8 cellular contexts compared by ENCODE assay signal in the genomic region with DNA sequence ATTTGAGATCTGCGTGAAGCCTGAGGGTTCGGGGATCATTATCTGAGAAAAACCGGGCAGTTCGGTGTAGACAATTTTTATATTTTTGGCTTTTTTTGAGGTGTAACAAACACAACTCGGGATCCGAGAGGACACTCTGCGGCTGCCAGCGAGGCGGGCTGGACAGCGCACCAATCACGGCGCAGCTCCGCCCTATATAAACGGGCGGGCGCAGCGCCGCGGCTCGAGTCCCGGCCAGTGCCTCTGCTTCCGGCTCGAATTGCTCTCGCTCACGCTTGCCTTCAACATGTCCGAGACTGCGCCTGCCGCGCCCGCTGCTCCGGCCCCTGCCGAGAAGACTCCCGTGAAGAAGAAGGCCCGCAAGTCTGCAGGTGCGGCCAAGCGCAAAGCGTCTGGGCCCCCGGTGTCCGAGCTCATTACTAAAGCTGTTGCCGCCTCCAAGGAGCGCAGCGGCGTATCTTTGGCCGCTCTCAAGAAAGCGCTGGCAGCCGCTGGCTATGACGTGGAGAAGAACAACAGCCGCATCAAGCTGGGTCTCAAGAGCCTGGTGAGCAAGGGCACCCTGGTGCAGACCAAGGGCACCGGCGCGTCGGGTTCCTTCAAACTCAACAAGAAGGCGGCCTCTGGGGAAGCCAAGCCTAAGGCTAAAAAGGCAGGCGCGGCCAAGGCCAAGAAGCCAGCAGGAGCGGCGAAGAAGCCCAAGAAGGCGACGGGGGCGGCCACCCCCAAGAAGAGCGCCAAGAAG.
DNase-seq lines count a peak whose midpoint lies in the region; ATAC-seq and TF ChIP-seq lines count a peak whose summit lies in the region.

No MANE protein-coding gene starts in this region.

- CTCF ChIA-PET in activated CD8-positive, alpha-beta T cell treated with anti-CD3 and anti-CD28 coated beads, Interleukin-2, amount 10 ng/mL, durations not matched to agents 7 days and 5 days (lab: Charles Lee), result interaction anchor here (0.5 to 2.2 kb wide), 5 partner anchors 29 to 1212 kb away, joined by 3 to 10 read pairs (median 3); a partner anchor contains a TSS

- peak overlapping the region; percentile 94 for H3K4me3 Mint-ChIP-seq in activated CD8-positive, alpha-beta T cell treated with anti-CD3 and anti-CD28 coated beads, Interleukin-2, amount 10 ng/mL, durations not matched to agents 7 days and 5 days

- TF ChIP-seq CTCF in C4-2B (conservative IDR thresholded peaks at IDR 0.05), result no peak

- H3K27ac Mint-ChIP-seq in activated CD8-positive, alpha-beta T cell treated with anti-CD3 and anti-CD28 coated beads, Interleukin-2, amount 10 ng/mL, durations not matched to agents 7 days and 5 days, result peak overlapping the region; percentile 99

- DNase-seq in NCI-H82 (lab: John Stamatoyannopoulos, UW) (peak; percentile 93), medulla oblongata (ENCODE audit: extremely low spot score) (peak; percentile 95)
- DNase-seq in activated CD8-positive, alpha-beta T cell treated with anti-CD3 and anti-CD28 coated beads, Interleukin-2, amount 10 ng/mL, durations not matched to agents 7 days and 5 days, result peak; percentile 91
- DNase-seq in effector CD4-positive, alpha-beta T cell, result peak; percentile 77
- peak; percentile 72 to 81 (median 73) for DNase-seq in stimulated activated CD4-positive, alpha-beta T cell treated with anti-CD3 and anti-CD28 coated beads, TNF-alpha, amount 100 ng/mL, for 24 hours (ENCODE audit: low read depth in 3 of 3)

- peak overlapping the region; percentile 96 for H3K27ac ChIP-seq in C4-2B

- ATAC-seq in GM19372 (IDR thresholded peaks at IDR 0.05; ENCODE audit: low read depth, unreplicated experiment), result peak; percentile 47
- peak; percentile 24 for ATAC-seq in HG03558 (IDR thresholded peaks at IDR 0.05; ENCODE audit: extremely low read depth, unreplicated experiment)
- ATAC-seq in activated CD8-positive, alpha-beta T cell treated with anti-CD3 and anti-CD28 coated beads, Interleukin-2, amount 10 ng/mL, durations not matched to agents 7 days and 5 days, result peak; percentile 55

- H3K36me3 Mint-ChIP-seq in activated CD8-positive, alpha-beta T cell treated with anti-CD3 and anti-CD28 coated beads, Interleukin-2, amount 10 ng/mL, durations not matched to agents 7 days and 5 days (ENCODE audit: low read depth), result peaks cover 36% of the 10 kb centered on the region

- POLR2A ChIA-PET in activated CD8-positive, alpha-beta T cell treated with anti-CD3 and anti-CD28 coated beads, Interleukin-2, amount 10 ng/mL, durations not matched to agents 7 days and 5 days (lab: Charles Lee), result interaction anchor here (0.9 to 22.3 kb wide), 61 partner anchors 11 to 1737 kb away, joined by 3 to 3176 read pairs (median 18); a partner anchor contains a TSS

- peaks cover 8% of the 10 kb centered on the region for H3K27me3 Mint-ChIP-seq in activated CD8-positive, alpha-beta T cell treated with anti-CD3 and anti-CD28 coated beads, Interleukin-2, amount 10 ng/mL, durations not matched to agents 7 days and 5 days (ENCODE audit: low read depth)

- H3K9me3 Mint-ChIP-seq in activated CD8-positive, alpha-beta T cell treated with anti-CD3 and anti-CD28 coated beads, Interleukin-2, amount 10 ng/mL, durations not matched to agents 7 days and 5 days (ENCODE audit: insufficient read depth), result no peaks in the 10 kb centered on the region

- peaks cover 37% of the 10 kb centered on the region for H3K4me1 Mint-ChIP-seq in activated CD8-positive, alpha-beta T cell treated with anti-CD3 and anti-CD28 coated beads, Interleukin-2, amount 10 ng/mL, durations not matched to agents 7 days and 5 days (ENCODE audit: low read depth)

Comparison
In these comparisons a context has a peak if more than half of its experiments do, and no peak if none do; other contexts are left out.
1. Peak in every context shown above with its lines: DNase-seq, ATAC-seq and H3K27ac ChIP-seq.